Comparison of ENCODE assay signal across 8 cellular contexts in genomic region chr2:62457555-62457954, GRCh38. TPM values are rescaled to one million over a fixed set of nuclear protein-coding genes. Genes with fewer than 3 reads are reported as not detected.
DNase-seq lines count a peak whose midpoint lies in the region; ATAC-seq and TF ChIP-seq lines count a peak whose summit lies in the region.

No MANE protein-coding gene starts in this region.

- no peaks in the 10 kb centered on the region for H3K4me1 ChIP-seq in A673 (ENCODE audit: insufficient read depth, low read length, poor library complexity, severe bottlenecking)
- peaks cover 6% of the 10 kb centered on the region for H3K4me1 ChIP-seq in KMS-11 (ENCODE audit: low read depth, poor library complexity, severe bottlenecking)

- CTCF ChIA-PET in A673 (lab: Charles Lee), result interaction anchor here (0.9 to 1.7 kb wide), 2 partner anchors 316 to 318 kb away, joined by 4 to 26 read pairs; no protein-coding TSS in a partner anchor

- no peak overlapping the region for H3K27ac Mint-ChIP-seq in naive B cell

- intact Hi-C loops in A673 (cut with micrococcal nuclease; ENCODE audit: unreplicated experiment), result loop anchor here (1.0 to 5.0 kb wide), 2 partner anchors 318 to 1030 kb away; no protein-coding TSS in a partner anchor

- TF ChIP-seq CTCF in A673 (conservative IDR thresholded peaks at IDR 0.05; ENCODE audit: low read depth, low read length), result no peak
- no peak for TF ChIP-seq CTCF in KMS-11 (conservative IDR thresholded peaks at IDR 0.05; ENCODE audit: low read depth, low read length)
- no peak for TF ChIP-seq CTCF in choroid plexus epithelial cell (conservative IDR thresholded peaks at IDR 0.05; ENCODE audit: low read depth, low read length)

- H3K36me3 ChIP-seq in A673 (ENCODE audit: insufficient read depth, low read length, poor library complexity, severe bottlenecking), result no peaks in the 10 kb centered on the region
- no peaks in the 10 kb centered on the region for H3K36me3 ChIP-seq in KMS-11 (ENCODE audit: insufficient read depth)

- DNase-seq in A673 (ENCODE audit: low spot score) (no peak), choroid plexus epithelial cell (ENCODE audit: low read depth) (no peak), naive B cell (no peak), AG08395 (ENCODE audit: low spot score) (no peak), NCI-H82 (lab: John Stamatoyannopoulos, UW) (no peak), NCI-H1092 treated with DMSO at 0.1 percent for 48 hours (lab: John Stamatoyannopoulos, UW) (no peak)
- DNase-seq in effector CD8-positive, alpha-beta T cell (lab: John Stamatoyannopoulos, UW), result no peak

- BruUV-seq in A673 (replicated peaks; lab: Mats Ljungman, UMichigan), result no TSS peak

- no peaks in the 10 kb centered on the region for H3K4me1 Mint-ChIP-seq in naive B cell

- H3K4me3 ChIP-seq in A673 (ENCODE audit: low read depth, low read length, poor library complexity, severe bottlenecking), result peak overlapping the region; percentile 63
- H3K4me3 ChIP-seq in KMS-11 (IDR thresholded peaks at IDR 0.05; ENCODE audit: insufficient read depth, low read depth, low read length), result no peak overlapping the region
- H3K4me3 ChIP-seq in choroid plexus epithelial cell (ENCODE audit: low read depth, low read length), result peak overlapping the region; percentile 71

- no peaks in the 10 kb centered on the region for H4K20me1 ChIP-seq in KMS-11 (ENCODE audit: insufficient read depth)

- peak overlapping the region in 7 of 8 donors; percentile 40 to 79 (median 54) for H3K4me3 Mint-ChIP-seq in naive B cell

- POLR2A ChIA-PET in A673 (lab: Charles Lee; ENCODE audit: low non-redundant PET), result interaction anchor here (0.6 kb wide), 1 partner anchor 14 kb away, joined by 3 read pairs; no protein-coding TSS in a partner anchor

- no peak for ATAC-seq in naive B cell (ENCODE audit: low read depth in 2 of 2)

- peak overlapping the region; percentile 97 for H2AFZ ChIP-seq in KMS-11 (ENCODE audit: low read depth)

- H3K27ac ChIP-seq in A673 (ENCODE audit: low read depth, low read length, poor library complexity, severe bottlenecking), result no peak overlapping the region
- no peak overlapping the region for H3K27ac ChIP-seq in KMS-11

- H3K27me3 ChIP-seq in A673 (replicated peaks; ENCODE audit: insufficient read depth, low read depth, low read length, poor library complexity) (no peaks in the 10 kb centered on the region), KMS-11 (ENCODE audit: insufficient read depth, low read depth) (no peaks in the 10 kb centered on the region)

- no peaks in the 10 kb centered on the region for H3K79me2 ChIP-seq in KMS-11 (ENCODE audit: insufficient read depth, low read depth)

- H3K9me3 Mint-ChIP-seq in naive B cell, result no peaks in the 10 kb centered on the region

- peak overlapping the region; percentile 26 for H3K4me2 ChIP-seq in KMS-11

- peaks cover 8 to 15% (median 9%) of the 10 kb centered on the region in 3 donors for H3K27me3 Mint-ChIP-seq in naive B cell

- no peaks in the 10 kb centered on the region for H3K9me3 ChIP-seq in A673 (ENCODE audit: low read depth, low read length, poor library complexity, severe bottlenecking)

- peak overlapping the region; percentile 65; the same call in 1 of the 2 replicates for H3K9ac ChIP-seq in KMS-11

- H3K36me3 Mint-ChIP-seq in naive B cell, result no peaks in the 10 kb centered on the region

RNA-seq across cellular contexts. Expression of gene TMEM17, which starts 48.4 kb away (rescaled TPM):
- total RNA-seq in A673 (2021), result 1.5 and 1.9 TPM in 2 replicates
- polyA plus RNA-seq in naive B cell (ENCODE audit: low read depth in 6 of 6), result not detected
